In genomic region chr10:59864141-59864962, GRCh38 we compare ENCODE assay signal across 10 cellular contexts. TPM values are rescaled to one million over a fixed set of nuclear protein-coding genes. Genes with fewer than 3 reads are reported as not detected.
A peak's percentile ranks its signal among the peaks of the same experiment; 100 is the strongest.
DNase-seq lines count a peak whose midpoint lies in the region; ATAC-seq and TF ChIP-seq lines count a peak whose summit lies in the region.
"Had no signal": no experiment of that assay in that cellular context is flagged by ENCODE, and none has a peak within 500 bp of the region (broad histone marks: within the 10 kb centered on the region; RNA-seq: fewer than 3 reads in every experiment).

No MANE protein-coding gene starts in this region.

- H3K27ac ChIP-seq in OCI-LY7 (ENCODE audit: low read depth, low read length, poor library complexity, severe bottlenecking) (no peak overlapping the region), esophagus muscularis mucosa (replicated peaks in 1 of 4) (peak overlapping the region; percentile 16 to 69 (median 44))

- H3K27ac Mint-ChIP-seq in activated CD4-positive, alpha-beta T cell treated with anti-CD3 and anti-CD28 coated beads for 36 hours: peak overlapping the region; percentile 1

- POLR2A ChIA-PET in activated CD4-positive, alpha-beta T cell treated with anti-CD3 and anti-CD28 coated beads for 36 hours (lab: Charles Lee): interaction anchor here (0.8 to 1.5 kb wide), 4 partner anchors 17 to 44 kb away, joined by 3 to 9 read pairs (median 5); partner anchors contain the start of gene CCDC6
- POLR2A ChIA-PET in OCI-LY7 (lab: Charles Lee): interaction anchor here (0.6 to 1.3 kb wide), 7 partner anchors 9 to 238 kb away, joined by 3 to 6 read pairs (median 3); partner anchors contain the start of gene CCDC6

- H3K36me3 ChIP-seq in OCI-LY7 (ENCODE audit: insufficient read depth, low read length) (peaks cover 4% of the 10 kb centered on the region; the same call in 1 of the 2 replicates), esophagus muscularis mucosa (no peaks in the 10 kb centered on the region)

- DNase-seq in activated CD4-positive, alpha-beta T cell treated with anti-CD3 and anti-CD28 coated beads for 36 hours: peak; percentile 45
- no peak for DNase-seq in activated CD4-positive, alpha-beta T cell treated with anti-CD3 and anti-CD28 coated beads for 4 hours
- no peak for DNase-seq in OCI-LY7 (ENCODE audit: low spot score)
- no peak for DNase-seq in esophagus muscularis mucosa (ENCODE audit: extremely low spot score)
- peak; percentile 2 for DNase-seq in stimulated activated naive CD4-positive, alpha-beta T cell treated with Interleukin-2 at 50 U/mL for 16 hours (lab: John Stamatoyannopoulos, UW)
- DNase-seq in NCI-H748 treated with DMSO at 0.1 percent for 48 hours (lab: John Stamatoyannopoulos, UW): no peak
- no peak for DNase-seq in SKM-1 treated with dmso at 0.1 percent for 144 hours (lab: John Stamatoyannopoulos, UW; ENCODE audit: unreplicated experiment)
- no peak for DNase-seq in NCI-H1092 (lab: John Stamatoyannopoulos, UW)
- DNase-seq: 8988T, NCI-H187 had no signal

- peaks cover 27% of the 10 kb centered on the region for H3K36me3 Mint-ChIP-seq in activated CD4-positive, alpha-beta T cell treated with anti-CD3 and anti-CD28 coated beads for 36 hours (ENCODE audit: low read depth)

- H3K4me2 ChIP-seq in OCI-LY7 (ENCODE audit: low read length): 0 out of 2 replicates have a peak overlapping the region, but pooled peaks have one; percentile 35

- no peak for TF ChIP-seq EP300 in esophagus muscularis mucosa (IDR thresholded peaks at IDR 0.05)

- peaks cover 63% of the 10 kb centered on the region for H3K4me1 Mint-ChIP-seq in activated CD4-positive, alpha-beta T cell treated with anti-CD3 and anti-CD28 coated beads for 36 hours

- H3K4me3 ChIP-seq in OCI-LY7 (ENCODE audit: low read depth, low read length, poor library complexity, severe bottlenecking) (no peak overlapping the region), esophagus muscularis mucosa (no peak overlapping the region)

- BruUV-seq in OCI-LY7 (replicated peaks; lab: Mats Ljungman, UMichigan): no TSS peak

- intact Hi-C loops in activated CD4-positive, alpha-beta T cell treated with anti-CD3 and anti-CD28 coated beads for 36 hours (cut with DNase I, micrococcal nuclease): loop anchor here (1.0 to 2.0 kb wide), 3 partner anchors 16 to 44 kb away; no protein-coding TSS in a partner anchor
- intact Hi-C loops in OCI-LY7 (cut with micrococcal nuclease; ENCODE audit: unreplicated experiment) (loop anchor here (10.0 kb wide), 1 partner anchor 230 kb away; no protein-coding TSS in a partner anchor), esophagus muscularis mucosa (cut with DNase I) (loop anchor here (2.0 to 10.0 kb wide), 2 partner anchors 42 to 180 kb away; partner anchors contain the start of gene CCDC6)

- peaks cover 38% of the 10 kb centered on the region; the same call in 1 of the 2 replicates for H3K79me2 ChIP-seq in OCI-LY7 (ENCODE audit: insufficient read depth, low read depth, low read length)

- TF ChIP-seq POLR2A in esophagus muscularis mucosa (IDR thresholded peaks at IDR 0.05; ENCODE audit: low read depth): no peak

- H3K27me3 ChIP-seq in esophagus muscularis mucosa: no peaks in the 10 kb centered on the region

- ATAC-seq in activated CD4-positive, alpha-beta T cell treated with anti-CD3 and anti-CD28 coated beads for 36 hours: peak; percentile 88

- CTCF ChIA-PET in activated CD4-positive, alpha-beta T cell treated with anti-CD3 and anti-CD28 coated beads for 36 hours (lab: Charles Lee): interaction anchor here (0.6 to 2.6 kb wide), 11 partner anchors 9 to 45 kb away, joined by 3 to 18 read pairs (median 4); partner anchors contain the start of gene CCDC6
- CTCF ChIA-PET in OCI-LY7 (lab: Charles Lee; ENCODE audit: unreplicated experiment): interaction anchor here (0.9 to 1.7 kb wide), 4 partner anchors 11 to 43 kb away, joined by 3 to 7 read pairs (median 5); partner anchors contain the start of gene CCDC6

- H2AFZ ChIP-seq in OCI-LY7 (ENCODE audit: low read length): no peak overlapping the region

- WGBS in esophagus muscularis mucosa: 76% methylated on average over 5 of the region's 5 CpGs

- no peaks in the 10 kb centered on the region for H3K9me2 ChIP-seq in OCI-LY7 (ENCODE audit: insufficient read depth, low read length)

- TF ChIP-seq CTCF in OCI-LY7 (conservative IDR thresholded peaks at IDR 0.05; ENCODE audit: low read length) (no peak), esophagus muscularis mucosa (IDR thresholded peaks at IDR 0.05) (no peak)

- H4K20me1 ChIP-seq in OCI-LY7 (ENCODE audit: insufficient read depth, low read length): peaks cover 19% of the 10 kb centered on the region

- peaks cover 5% of the 10 kb centered on the region for H3K4me1 ChIP-seq in OCI-LY7 (ENCODE audit: insufficient read depth, low read length, poor library complexity, severe bottlenecking)
- peaks cover 13 to 52% (median 42%) of the 10 kb centered on the region in 4 donors for H3K4me1 ChIP-seq in esophagus muscularis mucosa

- H3K9me3 ChIP-seq in OCI-LY7 (ENCODE audit: low read length) (no peaks in the 10 kb centered on the region), esophagus muscularis mucosa (no peaks in the 10 kb centered on the region)

- H3K4me3 Mint-ChIP-seq in activated CD4-positive, alpha-beta T cell treated with anti-CD3 and anti-CD28 coated beads for 36 hours: no peak overlapping the region

- H3K9me3 Mint-ChIP-seq in activated CD4-positive, alpha-beta T cell treated with anti-CD3 and anti-CD28 coated beads for 36 hours (ENCODE audit: low read depth): peaks cover 3% of the 10 kb centered on the region

- no peaks in the 10 kb centered on the region for H3K27me3 Mint-ChIP-seq in activated CD4-positive, alpha-beta T cell treated with anti-CD3 and anti-CD28 coated beads for 36 hours

RNA-seq across cellular contexts. Expression of gene CCDC6, which starts 42.0 kb away (rescaled TPM):
- total RNA-seq in activated CD4-positive, alpha-beta T cell treated with anti-CD3 and anti-CD28 coated beads for 36 hours: 10 to 100 TPM; 49.7 to 53.0 TPM
- total RNA-seq in OCI-LY7 (2014; rRNA removed; shearing (Covaris generic)): 9.5 and 10.9 TPM in 2 replicates
- 22.4 and 25.4 TPM in 2 replicates for total RNA-seq in OCI-LY7 (2022)
- total RNA-seq in esophagus muscularis mucosa: 10 to 100 TPM; 41.4 to 71.0 (median 57.2) TPM

Comparison
In these comparisons a context has a peak if more than half of its experiments do, and no peak if none do; other contexts are left out.
1. DNase-seq: peak in activated CD4-positive, alpha-beta T cell treated with anti-CD3 and anti-CD28 coated beads for 36 hours (single experiment) and stimulated activated naive CD4-positive, alpha-beta T cell treated with Interleukin-2 at 50 U/mL for 16 hours (single experiment); none in activated CD4-positive, alpha-beta T cell treated with anti-CD3 and anti-CD28 coated beads for 4 hours (0 of 2), OCI-LY7 (single experiment), esophagus muscularis mucosa (single experiment), NCI-H748 treated with DMSO at 0.1 percent for 48 hours (single experiment), SKM-1 treated with dmso at 0.1 percent for 144 hours (single experiment) and NCI-H1092 (single experiment).